ENCODE assay signal across 1 cellular context in genomic region chr9:35603986-35604577, GRCh38.
TF ChIP-seq lines count a peak whose summit lies in the region.

No MANE protein-coding gene starts in this region.

TF ChIP-seq in HepG2, 621 proteins besides CTCF, POLR2A, EP300 and RAD21 (continued from another document and continues in another):
- no peak for TF ChIP-seq ZMAT5 (CRISPR knock-in tag; IDR thresholded peaks at IDR 0.05; ENCODE audit: borderline replicate concordance, low read depth)
- TF ChIP-seq ZNF574 (CRISPR knock-in tag; IDR thresholded peaks at IDR 0.05), result peak; percentile 90
- 0 out of 2 replicates have a peak, but pooled peaks have one; percentile 11 for TF ChIP-seq ZIK1 (CRISPR knock-in tag; IDR thresholded peaks at IDR 0.05; ENCODE audit: borderline replicate concordance, low read depth)
- TF ChIP-seq GATAD2A (CRISPR knock-in tag; IDR thresholded peaks at IDR 0.05), result peak; percentile 62
- peak; percentile 91 for TF ChIP-seq ARID2 (CRISPR knock-in tag; IDR thresholded peaks at IDR 0.05; ENCODE audit: borderline replicate concordance)
- no peak for TF ChIP-seq ADNP (CRISPR knock-in tag; IDR thresholded peaks at IDR 0.05)
- peak; percentile 88; the same call in 1 of the 2 replicates for TF ChIP-seq NRL (CRISPR knock-in tag; IDR thresholded peaks at IDR 0.05; ENCODE audit: borderline replicate concordance)
- peak; percentile 63 for TF ChIP-seq YY1 (IDR thresholded peaks at IDR 0.05; ENCODE audit: insufficient read depth, insufficient replicate concordance, low read depth, low read length)
- no peak for TF ChIP-seq ZUFSP (CRISPR knock-in tag; IDR thresholded peaks at IDR 0.05; ENCODE audit: borderline replicate concordance)
- 0 out of 2 replicates have a peak, but pooled peaks have one; percentile 52 for TF ChIP-seq NFKBIZ (CRISPR knock-in tag; IDR thresholded peaks at IDR 0.05)
- peak; percentile 35; the same call in 1 of the 2 replicates for TF ChIP-seq HDAC2 (CRISPR knock-in tag; IDR thresholded peaks at IDR 0.05)
- TF ChIP-seq DNMT1 (CRISPR knock-in tag; IDR thresholded peaks at IDR 0.05), result no peak
- peak; percentile 78; the same call in 1 of the 2 replicates for TF ChIP-seq TFAP4 (IDR thresholded peaks at IDR 0.05; ENCODE audit: borderline replicate concordance, low read depth)
- no peak for TF ChIP-seq ATAD3A (CRISPR knock-in tag; IDR thresholded peaks at IDR 0.05)
- TF ChIP-seq ZBTB33 (CRISPR knock-in tag; IDR thresholded peaks at IDR 0.05), result peak; percentile 55
- TF ChIP-seq MAZ (IDR thresholded peaks at IDR 0.05; ENCODE audit: borderline replicate concordance, low read depth, low read length), result no peak
- 0 out of 2 replicates have a peak, but pooled peaks have one; percentile 41 for TF ChIP-seq MAZ (CRISPR knock-in tag; IDR thresholded peaks at IDR 0.05; ENCODE audit: low read depth)
- TF ChIP-seq NCOA2 (CRISPR knock-in tag; IDR thresholded peaks at IDR 0.05), result 0 out of 2 replicates have a peak, but pooled peaks have one; percentile 62
- peak; percentile 83 for TF ChIP-seq HNF1B (CRISPR knock-in tag; IDR thresholded peaks at IDR 0.05)
- TF ChIP-seq TARDBP (CRISPR knock-in tag; IDR thresholded peaks at IDR 0.05), result peak; percentile 97
- TF ChIP-seq ZNF44 (CRISPR knock-in tag; IDR thresholded peaks at IDR 0.05), result no peak
- TF ChIP-seq NR2F6 (IDR thresholded peaks at IDR 0.05), result no peak
- TF ChIP-seq NR2F6 (CRISPR knock-in tag; IDR thresholded peaks at IDR 0.05), result peak; percentile 45; the same call in 1 of the 2 replicates
- TF ChIP-seq HNF4G (IDR thresholded peaks at IDR 0.05; ENCODE audit: borderline replicate concordance, low read depth, low read length), result no peak
- 0 out of 2 replicates have a peak, but pooled peaks have one; percentile 3 for TF ChIP-seq HNF4G (CRISPR knock-in tag; IDR thresholded peaks at IDR 0.05; ENCODE audit: borderline replicate concordance, low read depth)
- peak; percentile 60; the same call in 1 of the 2 replicates for TF ChIP-seq NAIF1 (CRISPR knock-in tag; IDR thresholded peaks at IDR 0.05; ENCODE audit: borderline replicate concordance)
- TF ChIP-seq ATF5 (CRISPR knock-in tag; IDR thresholded peaks at IDR 0.05; ENCODE audit: low read depth), result no peak
- peak; percentile 83; the same call in 1 of the 2 replicates for TF ChIP-seq ZFP90 (CRISPR knock-in tag; IDR thresholded peaks at IDR 0.05; ENCODE audit: borderline replicate concordance)
- peak; percentile 40; the same call in 1 of the 2 replicates for TF ChIP-seq ZBTB38 (CRISPR knock-in tag; IDR thresholded peaks at IDR 0.05)
- no peak for TF ChIP-seq SMC3 (IDR thresholded peaks at IDR 0.05; ENCODE audit: low read length)
- TF ChIP-seq ARNTL (CRISPR knock-in tag; IDR thresholded peaks at IDR 0.05), result peak; percentile 84
- no peak for TF ChIP-seq ZBTB37 (CRISPR knock-in tag; IDR thresholded peaks at IDR 0.05)
- TF ChIP-seq BCL6 (CRISPR knock-in tag; IDR thresholded peaks at IDR 0.05), result peak; percentile 23; the same call in 1 of the 2 replicates
- peak; percentile 91 for TF ChIP-seq DMAP1 (CRISPR knock-in tag; IDR thresholded peaks at IDR 0.05)
- no peak for TF ChIP-seq ZSCAN29 (CRISPR knock-in tag; conservative IDR thresholded peaks at IDR 0.05)
- TF ChIP-seq RBAK (CRISPR knock-in tag; IDR thresholded peaks at IDR 0.05), result no peak
- no peak for TF ChIP-seq ZNF382 (CRISPR knock-in tag; IDR thresholded peaks at IDR 0.05; ENCODE audit: borderline replicate concordance)
- TF ChIP-seq FOXA3 (CRISPR knock-in tag; IDR thresholded peaks at IDR 0.05), result peak; percentile 62
- TF ChIP-seq MNT (IDR thresholded peaks at IDR 0.05), result peak; percentile 36
- TF ChIP-seq HMGA1 (CRISPR knock-in tag; conservative IDR thresholded peaks at IDR 0.05), result no peak
- TF ChIP-seq CSRNP2 (CRISPR knock-in tag; conservative IDR thresholded peaks at IDR 0.05; ENCODE audit: low read depth), result no peak
- no peak for TF ChIP-seq U2AF2 (IDR thresholded peaks at IDR 0.05; ENCODE audit: low read depth, low read length)
- TF ChIP-seq ZNF616 (CRISPR knock-in tag; IDR thresholded peaks at IDR 0.05; ENCODE audit: low read depth), result no peak
- TF ChIP-seq HNRNPH1 (optimal IDR thresholded peaks at IDR 0.05; ENCODE audit: low read depth, low read length), result peak; percentile 73
- TF ChIP-seq ZNF510 (CRISPR knock-in tag; IDR thresholded peaks at IDR 0.05; ENCODE audit: low read depth), result 0 out of 2 replicates have a peak, but pooled peaks have one; percentile 70
- TF ChIP-seq MEIS1 (CRISPR knock-in tag; IDR thresholded peaks at IDR 0.05; ENCODE audit: borderline replicate concordance), result peak; percentile 84
- TF ChIP-seq MYPOP (CRISPR knock-in tag; IDR thresholded peaks at IDR 0.05), result peak; percentile 90
- peak; percentile 67 for TF ChIP-seq ZNF441 (CRISPR knock-in tag; IDR thresholded peaks at IDR 0.05; ENCODE audit: borderline replicate concordance)
- TF ChIP-seq ZNF598 (CRISPR knock-in tag; IDR thresholded peaks at IDR 0.05; ENCODE audit: borderline replicate concordance), result 0 out of 2 replicates have a peak, but pooled peaks have one; percentile 54
- TF ChIP-seq ZNF672 (CRISPR knock-in tag; IDR thresholded peaks at IDR 0.05), result no peak
- peak; percentile 42; the same call in 1 of the 2 replicates for TF ChIP-seq PHF8 (CRISPR knock-in tag; IDR thresholded peaks at IDR 0.05)
